ENCODE assay signal across 1 cellular context in the genomic region with DNA sequence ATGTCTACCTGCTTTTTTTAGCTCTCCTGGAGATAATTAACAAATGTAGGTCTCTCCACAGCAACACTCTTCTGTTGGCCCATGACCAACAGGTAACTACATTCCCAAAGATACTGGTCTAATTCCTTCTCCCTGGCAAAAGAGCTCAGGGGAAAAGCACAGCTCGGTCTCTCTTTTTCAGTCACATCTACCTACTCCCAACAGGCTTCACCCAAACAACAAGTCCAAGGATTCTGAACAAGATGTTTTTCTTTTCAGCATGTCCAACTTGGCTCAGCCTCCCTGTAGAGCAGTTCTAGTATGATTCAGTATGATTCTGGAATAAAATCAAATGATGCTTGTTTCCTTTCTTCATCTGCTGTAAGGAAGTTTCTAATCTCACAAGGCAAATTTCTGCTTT.
TF ChIP-seq lines count a peak whose summit lies in the region.

No MANE protein-coding gene starts in this region.

TF ChIP-seq in GM23338, 12 proteins besides CTCF, POLR2A, EP300 and RAD21 (continued from another document):
- TF ChIP-seq, protein P1, sequence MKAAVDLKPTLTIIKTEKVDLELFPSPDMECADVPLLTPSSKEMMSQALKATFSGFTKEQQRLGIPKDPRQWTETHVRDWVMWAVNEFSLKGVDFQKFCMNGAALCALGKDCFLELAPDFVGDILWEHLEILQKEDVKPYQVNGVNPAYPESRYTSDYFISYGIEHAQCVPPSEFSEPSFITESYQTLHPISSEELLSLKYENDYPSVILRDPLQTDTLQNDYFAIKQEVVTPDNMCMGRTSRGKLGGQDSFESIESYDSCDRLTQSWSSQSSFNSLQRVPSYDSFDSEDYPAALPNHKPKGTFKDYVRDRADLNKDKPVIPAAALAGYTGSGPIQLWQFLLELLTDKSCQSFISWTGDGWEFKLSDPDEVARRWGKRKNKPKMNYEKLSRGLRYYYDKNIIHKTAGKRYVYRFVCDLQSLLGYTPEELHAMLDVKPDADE (IDR thresholded peaks at IDR 0.05): no peak
- TF ChIP-seq, protein P2, sequence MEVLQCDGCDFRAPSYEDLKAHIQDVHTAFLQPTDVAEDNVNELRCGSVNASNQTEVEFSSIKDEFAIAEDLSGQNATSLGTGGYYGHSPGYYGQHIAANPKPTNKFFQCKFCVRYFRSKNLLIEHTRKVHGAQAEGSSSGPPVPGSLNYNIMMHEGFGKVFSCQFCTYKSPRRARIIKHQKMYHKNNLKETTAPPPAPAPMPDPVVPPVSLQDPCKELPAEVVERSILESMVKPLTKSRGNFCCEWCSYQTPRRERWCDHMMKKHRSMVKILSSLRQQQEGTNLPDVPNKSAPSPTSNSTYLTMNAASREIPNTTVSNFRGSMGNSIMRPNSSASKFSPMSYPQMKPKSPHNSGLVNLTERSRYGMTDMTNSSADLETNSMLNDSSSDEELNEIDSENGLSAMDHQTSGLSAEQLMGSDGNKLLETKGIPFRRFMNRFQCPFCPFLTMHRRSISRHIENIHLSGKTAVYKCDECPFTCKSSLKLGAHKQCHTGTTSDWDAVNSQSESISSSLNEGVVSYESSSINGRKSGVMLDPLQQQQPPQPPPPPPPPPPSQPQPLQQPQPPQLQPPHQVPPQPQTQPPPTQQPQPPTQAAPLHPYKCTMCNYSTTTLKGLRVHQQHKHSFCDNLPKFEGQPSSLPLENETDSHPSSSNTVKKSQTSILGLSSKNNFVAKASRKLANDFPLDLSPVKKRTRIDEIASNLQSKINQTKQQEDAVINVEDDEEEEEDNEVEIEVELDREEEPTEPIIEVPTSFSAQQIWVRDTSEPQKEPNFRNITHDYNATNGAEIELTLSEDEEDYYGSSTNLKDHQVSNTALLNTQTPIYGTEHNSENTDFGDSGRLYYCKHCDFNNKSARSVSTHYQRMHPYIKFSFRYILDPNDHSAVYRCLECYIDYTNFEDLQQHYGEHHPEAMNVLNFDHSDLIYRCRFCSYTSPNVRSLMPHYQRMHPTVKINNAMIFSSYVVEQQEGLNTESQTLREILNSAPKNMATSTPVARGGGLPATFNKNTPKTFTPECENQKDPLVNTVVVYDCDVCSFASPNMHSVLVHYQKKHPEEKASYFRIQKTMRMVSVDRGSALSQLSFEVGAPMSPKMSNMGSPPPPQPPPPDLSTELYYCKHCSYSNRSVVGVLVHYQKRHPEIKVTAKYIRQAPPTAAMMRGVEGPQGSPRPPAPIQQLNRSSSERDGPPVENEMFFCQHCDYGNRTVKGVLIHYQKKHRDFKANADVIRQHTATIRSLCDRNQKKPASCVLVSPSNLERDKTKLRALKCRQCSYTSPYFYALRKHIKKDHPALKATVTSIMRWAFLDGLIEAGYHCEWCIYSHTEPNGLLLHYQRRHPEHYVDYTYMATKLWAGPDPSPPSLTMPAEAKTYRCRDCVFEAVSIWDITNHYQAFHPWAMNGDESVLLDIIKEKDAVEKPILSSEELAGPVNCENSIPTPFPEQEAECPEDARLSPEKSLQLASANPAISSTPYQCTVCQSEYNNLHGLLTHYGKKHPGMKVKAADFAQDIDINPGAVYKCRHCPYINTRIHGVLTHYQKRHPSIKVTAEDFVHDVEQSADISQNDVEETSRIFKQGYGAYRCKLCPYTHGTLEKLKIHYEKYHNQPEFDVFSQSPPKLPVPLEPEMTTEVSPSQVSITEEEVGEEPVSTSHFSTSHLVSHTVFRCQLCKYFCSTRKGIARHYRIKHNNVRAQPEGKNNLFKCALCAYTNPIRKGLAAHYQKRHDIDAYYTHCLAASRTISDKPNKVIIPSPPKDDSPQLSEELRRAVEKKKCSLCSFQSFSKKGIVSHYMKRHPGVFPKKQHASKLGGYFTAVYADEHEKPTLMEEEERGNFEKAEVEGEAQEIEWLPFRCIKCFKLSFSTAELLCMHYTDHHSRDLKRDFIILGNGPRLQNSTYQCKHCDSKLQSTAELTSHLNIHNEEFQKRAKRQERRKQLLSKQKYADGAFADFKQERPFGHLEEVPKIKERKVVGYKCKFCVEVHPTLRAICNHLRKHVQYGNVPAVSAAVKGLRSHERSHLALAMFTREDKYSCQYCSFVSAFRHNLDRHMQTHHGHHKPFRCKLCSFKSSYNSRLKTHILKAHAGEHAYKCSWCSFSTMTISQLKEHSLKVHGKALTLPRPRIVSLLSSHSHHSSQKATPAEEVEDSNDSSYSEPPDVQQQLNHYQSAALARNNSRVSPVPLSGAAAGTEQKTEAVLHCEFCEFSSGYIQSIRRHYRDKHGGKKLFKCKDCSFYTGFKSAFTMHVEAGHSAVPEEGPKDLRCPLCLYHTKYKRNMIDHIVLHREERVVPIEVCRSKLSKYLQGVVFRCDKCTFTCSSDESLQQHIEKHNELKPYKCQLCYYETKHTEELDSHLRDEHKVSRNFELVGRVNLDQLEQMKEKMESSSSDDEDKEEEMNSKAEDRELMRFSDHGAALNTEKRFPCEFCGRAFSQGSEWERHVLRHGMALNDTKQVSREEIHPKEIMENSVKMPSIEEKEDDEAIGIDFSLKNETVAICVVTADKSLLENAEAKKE (CRISPR knock-in tag; IDR thresholded peaks at IDR 0.05): no peak
- TF ChIP-seq CREB1 (CRISPR knock-in tag; IDR thresholded peaks at IDR 0.05; ENCODE audit: low read depth): no peak
- TF ChIP-seq ZNF114 (CRISPR knock-in tag; IDR thresholded peaks at IDR 0.05): no peak
- TF ChIP-seq NANOG (IDR thresholded peaks at IDR 0.05; ENCODE audit: borderline replicate concordance): no peak
- no peak for TF ChIP-seq ZNF331 (CRISPR knock-in tag; IDR thresholded peaks at IDR 0.05; ENCODE audit: low read depth)
